Comparison of ENCODE assay signal across 8 cellular contexts in the genomic region with DNA sequence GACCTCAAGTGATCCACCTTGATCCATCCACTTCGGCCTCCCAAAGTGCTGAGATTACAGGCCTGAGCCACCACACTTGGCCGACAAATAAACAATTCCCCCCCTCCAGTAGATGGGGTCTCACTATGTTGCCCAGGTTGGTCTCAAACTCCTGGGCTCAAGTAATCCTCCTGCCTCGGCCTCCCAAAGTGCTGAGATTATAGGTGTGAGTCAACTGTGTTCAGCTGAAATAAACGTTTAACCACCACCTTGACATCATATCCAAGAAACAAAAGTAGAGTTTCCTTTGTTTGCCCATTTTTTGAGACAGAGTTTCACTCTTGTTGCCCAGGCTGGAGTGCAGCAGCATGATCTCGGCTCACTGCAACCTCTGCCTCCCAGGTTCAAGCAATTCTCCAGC.
DNase-seq lines count a peak whose midpoint lies in the region; ATAC-seq and TF ChIP-seq lines count a peak whose summit lies in the region.
"Not testable (repeated sequence)": the region's sequence is repeated elsewhere in the genome, so short reads cannot be mapped to it uniquely, and the experiment has no call there.

No MANE protein-coding gene starts in this region.

- in situ Hi-C loops in Panc1 (cut with HindIII; ENCODE audit: low pct_unique_long_range_greater_than_20kb, low sequenced_read_pairs), result not testable (repeated sequence)

- H3K27ac ChIP-seq in CD4-positive, alpha-beta T cell (ENCODE audit: low read depth, low read length), result not testable (repeated sequence)
- H3K27ac ChIP-seq in Panc1 (ENCODE audit: low read length) (peak overlapping the region; percentile 71), right atrium auricular region (peak overlapping the region; percentile 32 to 46), smooth muscle cell (ENCODE audit: low read depth) (peak overlapping the region; percentile 67)

- not testable (repeated sequence) for H3K27me3 Mint-ChIP-seq in CD4-positive, alpha-beta T cell; activated CD4-positive, alpha-beta memory T cell treated with anti-CD3 and anti-CD28 coated beads for 36 hours; chondrocyte (ENCODE audit: low read depth); natural killer cell treated with Interleukin-12 subunit alpha and Interleukin-12 subunit beta and Interleukin-15 and Interleukin-18, amount 100 ng/mL, for 72 hours

- H3K4me3 Mint-ChIP-seq in CD4-positive, alpha-beta T cell, result peak overlapping the region; percentile 78
- peak overlapping the region; percentile 4 for H3K4me3 Mint-ChIP-seq in activated CD4-positive, alpha-beta memory T cell treated with anti-CD3 and anti-CD28 coated beads for 36 hours
- H3K4me3 Mint-ChIP-seq in chondrocyte (ENCODE audit: unreplicated experiment), result not testable (repeated sequence)
- H3K4me3 Mint-ChIP-seq in natural killer cell treated with Interleukin-12 subunit alpha and Interleukin-12 subunit beta and Interleukin-15 and Interleukin-18, amount 100 ng/mL, for 72 hours, result peak overlapping the region; percentile 16

- not testable (repeated sequence) for H3K27me3 ChIP-seq in CD4-positive, alpha-beta T cell (ENCODE audit: control insufficient read depth, insufficient read depth, low read length); Panc1 (ENCODE audit: control insufficient read depth, insufficient read depth, low read length); right atrium auricular region; smooth muscle cell (ENCODE audit: low read depth)

- DNase-seq in CD4-positive, alpha-beta T cell; Panc1 (ENCODE audit: low read depth, low spot score); activated naive CD4-positive, alpha-beta T cell treated with anti-CD3 and anti-CD28 coated beads, Interleukin-2, amount 50 U/mL, for 72 hours (ENCODE audit: low spot score in 2 of 2); right atrium auricular region (ENCODE audit: low spot score); natural killer cell treated with Interleukin-12 subunit alpha and Interleukin-12 subunit beta and Interleukin-15 and Interleukin-18, amount 100 ng/mL, for 72 hours (ENCODE audit: low spot score); smooth muscle cell (lab: John Stamatoyannopoulos, UW; ENCODE audit: unreplicated experiment): not testable (repeated sequence)
- DNase-seq in activated CD4-positive, alpha-beta memory T cell treated with anti-CD3 and anti-CD28 coated beads for 36 hours, result peak; percentile 23
- DNase-seq in chondrocyte (ENCODE audit: low spot score), result peak; percentile 10

- H3K4me1 ChIP-seq in Panc1 (ENCODE audit: control insufficient read depth, insufficient read depth, low read length), result peaks cover 78% of the 10 kb centered on the region
- H3K4me1 ChIP-seq in right atrium auricular region, result peaks cover 0 to 87% of the 10 kb centered on the region in 2 donors
- not testable (repeated sequence) for H3K4me1 ChIP-seq in smooth muscle cell (ENCODE audit: low read depth)

- ATAC-seq in CD4-positive, alpha-beta T cell (ENCODE audit: poor library complexity); Panc1; natural killer cell treated with Interleukin-12 subunit alpha and Interleukin-12 subunit beta and Interleukin-15 and Interleukin-18, amount 100 ng/mL, for 72 hours: not testable (repeated sequence)
- ATAC-seq in activated naive CD4-positive, alpha-beta T cell treated with anti-CD3 and anti-CD28 coated beads, Interleukin-2, amount 50 U/mL, for 72 hours, result peak; percentile 65 to 72

- H4K20me1 ChIP-seq in smooth muscle cell (ENCODE audit: low read depth), result peaks cover 100% of the 10 kb centered on the region

- TF ChIP-seq CTCF in CD4-positive, alpha-beta T cell (IDR thresholded peaks at IDR 0.05); Panc1 (IDR thresholded peaks at IDR 0.05); chondrocyte (IDR thresholded peaks at IDR 0.05); right atrium auricular region (IDR thresholded peaks at IDR 0.05); smooth muscle cell (IDR thresholded peaks at IDR 0.05; ENCODE audit: borderline replicate concordance, insufficient read depth, poor library complexity, severe bottlenecking): not testable (repeated sequence)

- WGBS in smooth muscle cell (ENCODE audit: low lambda C conversion rate), result 75% methylated on average over 5 of the region's 5 CpGs

- not testable (repeated sequence) for H3K4me3 ChIP-seq in Panc1 (ENCODE audit: low read depth in 2 of 2, low read length in 2 of 2); right atrium auricular region; smooth muscle cell

- H3K4me2 ChIP-seq in smooth muscle cell, result peak overlapping the region; percentile 39

- peak overlapping the region; percentile 54 for H3K27ac Mint-ChIP-seq in CD4-positive, alpha-beta T cell
- peak overlapping the region; percentile 82 for H3K27ac Mint-ChIP-seq in activated CD4-positive, alpha-beta memory T cell treated with anti-CD3 and anti-CD28 coated beads for 36 hours
- peak overlapping the region; percentile 86 to 97 for H3K27ac Mint-ChIP-seq in activated naive CD4-positive, alpha-beta T cell treated with anti-CD3 and anti-CD28 coated beads, Interleukin-2, amount 50 U/mL, for 72 hours
- H3K27ac Mint-ChIP-seq in chondrocyte (ENCODE audit: unreplicated experiment), result peak overlapping the region; percentile 83
- peak overlapping the region; percentile 57 to 78 for H3K27ac Mint-ChIP-seq in natural killer cell treated with Interleukin-12 subunit alpha and Interleukin-12 subunit beta and Interleukin-15 and Interleukin-18, amount 100 ng/mL, for 72 hours

- not testable (repeated sequence) for H3F3A ChIP-seq in smooth muscle cell (ENCODE audit: low read depth)

- CTCF ChIA-PET in CD4-positive, alpha-beta T cell (lab: Charles Lee); activated CD4-positive, alpha-beta memory T cell treated with anti-CD3 and anti-CD28 coated beads for 36 hours (lab: Charles Lee): not testable (repeated sequence)
- CTCF ChIA-PET in Panc1 (lab: Charles Lee), result interaction anchor here (0.9 kb wide), 1 partner anchor 126 kb away, joined by 6 read pairs; the partner anchor contains the start of gene SPG7

- POLR2A ChIA-PET in CD4-positive, alpha-beta T cell (lab: Charles Lee); activated CD4-positive, alpha-beta memory T cell treated with anti-CD3 and anti-CD28 coated beads for 36 hours (lab: Charles Lee): not testable (repeated sequence)
- POLR2A ChIA-PET in Panc1 (lab: Charles Lee), result interaction anchor here (0.5 kb wide), 1 partner anchor 68 kb away, joined by 3 read pairs; no protein-coding TSS in a partner anchor

- peaks cover 17% of the 10 kb centered on the region for H3K36me3 Mint-ChIP-seq in CD4-positive, alpha-beta T cell (ENCODE audit: low read depth)
- not testable (repeated sequence) for H3K36me3 Mint-ChIP-seq in activated CD4-positive, alpha-beta memory T cell treated with anti-CD3 and anti-CD28 coated beads for 36 hours; chondrocyte (ENCODE audit: low read depth); natural killer cell treated with Interleukin-12 subunit alpha and Interleukin-12 subunit beta and Interleukin-15 and Interleukin-18, amount 100 ng/mL, for 72 hours
- peaks cover 0 to 16% of the 10 kb centered on the region in 2 donors for H3K36me3 Mint-ChIP-seq in activated naive CD4-positive, alpha-beta T cell treated with anti-CD3 and anti-CD28 coated beads, Interleukin-2, amount 50 U/mL, for 72 hours

- not testable (repeated sequence) for H3K9me3 ChIP-seq in CD4-positive, alpha-beta T cell (ENCODE audit: control insufficient read depth, low read length); Panc1 (ENCODE audit: control insufficient read depth, insufficient read depth, low read depth, low read length); right atrium auricular region; smooth muscle cell (replicated peaks; ENCODE audit: low read depth)

- not testable (repeated sequence) for H3K9me3 Mint-ChIP-seq in CD4-positive, alpha-beta T cell; activated CD4-positive, alpha-beta memory T cell treated with anti-CD3 and anti-CD28 coated beads for 36 hours; activated naive CD4-positive, alpha-beta T cell treated with anti-CD3 and anti-CD28 coated beads, Interleukin-2, amount 50 U/mL, for 72 hours; chondrocyte (ENCODE audit: low read depth); natural killer cell treated with Interleukin-12 subunit alpha and Interleukin-12 subunit beta and Interleukin-15 and Interleukin-18, amount 100 ng/mL, for 72 hours

- intact Hi-C loops in CD4-positive, alpha-beta T cell (cut with DNase I, micrococcal nuclease); Panc1 (cut with micrococcal nuclease; ENCODE audit: unreplicated experiment): not testable (repeated sequence)
- intact Hi-C loops in activated CD4-positive, alpha-beta memory T cell treated with anti-CD3 and anti-CD28 coated beads for 36 hours (cut with micrococcal nuclease), result loop anchor here (2.0 to 5.0 kb wide), 2 partner anchors 22 to 45 kb away; no protein-coding TSS in a partner anchor

- H3K4me1 Mint-ChIP-seq in CD4-positive, alpha-beta T cell (ENCODE audit: low read depth), result peaks cover 93% of the 10 kb centered on the region
- peaks cover 83% of the 10 kb centered on the region for H3K4me1 Mint-ChIP-seq in activated CD4-positive, alpha-beta memory T cell treated with anti-CD3 and anti-CD28 coated beads for 36 hours (ENCODE audit: low read depth)
- H3K4me1 Mint-ChIP-seq in chondrocyte (ENCODE audit: low read depth), result peaks cover 69% of the 10 kb centered on the region
- peaks cover 72% of the 10 kb centered on the region in 2 donors for H3K4me1 Mint-ChIP-seq in natural killer cell treated with Interleukin-12 subunit alpha and Interleukin-12 subunit beta and Interleukin-15 and Interleukin-18, amount 100 ng/mL, for 72 hours (ENCODE audit: low read depth in 2 of 2)

- H3K79me2 ChIP-seq in smooth muscle cell (ENCODE audit: low read depth), result peaks cover 100% of the 10 kb centered on the region

- not testable (repeated sequence) for H3K9ac ChIP-seq in smooth muscle cell (ENCODE audit: low read depth)

- not testable (repeated sequence) for BruUV-seq in Panc1 (replicated peaks; lab: Mats Ljungman, UMichigan)

- not testable (repeated sequence) for H2AFZ ChIP-seq in smooth muscle cell (ENCODE audit: low read depth)

- not testable (repeated sequence) for H3K36me3 ChIP-seq in Panc1 (ENCODE audit: control insufficient read depth, insufficient read depth, low read length); right atrium auricular region; smooth muscle cell (ENCODE audit: low read depth)
